In genomic region chr20:53942973-53943372, GRCh38 we compare ENCODE assay signal across 13 cellular contexts.
"Had no signal": no experiment of that assay in that cellular context is flagged by ENCODE, and none has a peak within 500 bp of the region (broad histone marks: within the 10 kb centered on the region; RNA-seq: fewer than 3 reads in every experiment).

No MANE protein-coding gene starts in this region.

- ATAC-seq: left cardiac atrium; stimulated activated effector memory CD8-positive, alpha-beta T cell treated with anti-CD3 and anti-CD28 coated beads, Interleukin-12 subunit alpha, Interleukin-12 subunit beta, amount 100 ng/mL, for 72 hours had no signal

- H3K9me3 ChIP-seq: pancreas, sigmoid colon, thoracic aorta had no signal

- H3K27me3 Mint-ChIP-seq: activated naive CD8-positive, alpha-beta T cell treated with anti-CD3 and anti-CD28 coated beads, Interleukin-2, amount 10 ng/mL, durations not matched to agents 7 days and 5 days; naive thymus-derived CD4-positive, alpha-beta T cell had no signal

- DNase-seq: activated naive CD8-positive, alpha-beta T cell treated with anti-CD3 and anti-CD28 coated beads, Interleukin-2, amount 10 ng/mL, durations not matched to agents 7 days and 5 days; left cardiac atrium; pancreas; sigmoid colon; stimulated activated CD4-positive, alpha-beta T cell treated with anti-CD3 and anti-CD28 coated beads, Interleukin-12 subunit alpha, Interleukin-12 subunit beta, amount 100 ng/mL, for 4 hours; WERI-Rb-1 had no signal

- H3K9me3 Mint-ChIP-seq: activated naive CD8-positive, alpha-beta T cell treated with anti-CD3 and anti-CD28 coated beads, Interleukin-2, amount 10 ng/mL, durations not matched to agents 7 days and 5 days; immature natural killer cell; naive thymus-derived CD4-positive, alpha-beta T cell; stimulated activated effector memory CD8-positive, alpha-beta T cell treated with anti-CD3 and anti-CD28 coated beads, Interleukin-12 subunit alpha, Interleukin-12 subunit beta, amount 100 ng/mL, for 72 hours; T-helper 1 cell treated with Interleukin-12 subunit alpha and Interleukin-12 subunit beta and Interleukin-4 antibody, amounts not matched to agents 30 μg/mL and 1 μg/mL, for 36 hours had no signal

- H3K36me3 Mint-ChIP-seq: immature natural killer cell; naive thymus-derived CD4-positive, alpha-beta T cell; stimulated activated effector memory CD8-positive, alpha-beta T cell treated with anti-CD3 and anti-CD28 coated beads, Interleukin-12 subunit alpha, Interleukin-12 subunit beta, amount 100 ng/mL, for 72 hours had no signal

- H3K36me3 ChIP-seq: pancreas, sigmoid colon, thoracic aorta, WERI-Rb-1 had no signal

- H3K27ac Mint-ChIP-seq: activated CD8-positive, alpha-beta T cell treated with anti-CD3 and anti-CD28 coated beads, Interleukin-2, amount 10 ng/mL, durations not matched to agents 7 days and 5 days; activated naive CD8-positive, alpha-beta T cell treated with anti-CD3 and anti-CD28 coated beads, Interleukin-2, amount 10 ng/mL, durations not matched to agents 7 days and 5 days; immature natural killer cell; stimulated activated effector memory CD8-positive, alpha-beta T cell treated with anti-CD3 and anti-CD28 coated beads, Interleukin-12 subunit alpha, Interleukin-12 subunit beta, amount 100 ng/mL, for 72 hours; T-helper 1 cell treated with Interleukin-12 subunit alpha and Interleukin-12 subunit beta and Interleukin-4 antibody, amounts not matched to agents 30 μg/mL and 1 μg/mL, for 36 hours had no signal

- H3K4me3 ChIP-seq: lung, pancreas, sigmoid colon, thoracic aorta had no signal

- H3K27me3 ChIP-seq: pancreas, sigmoid colon had no signal

- H3K27ac ChIP-seq: pancreas, sigmoid colon, thoracic aorta, WERI-Rb-1 had no signal

- H3K4me3 Mint-ChIP-seq: activated CD8-positive, alpha-beta T cell treated with anti-CD3 and anti-CD28 coated beads, Interleukin-2, amount 10 ng/mL, durations not matched to agents 7 days and 5 days; activated naive CD8-positive, alpha-beta T cell treated with anti-CD3 and anti-CD28 coated beads, Interleukin-2, amount 10 ng/mL, durations not matched to agents 7 days and 5 days; immature natural killer cell; stimulated activated effector memory CD8-positive, alpha-beta T cell treated with anti-CD3 and anti-CD28 coated beads, Interleukin-12 subunit alpha, Interleukin-12 subunit beta, amount 100 ng/mL, for 72 hours; T-helper 1 cell treated with Interleukin-12 subunit alpha and Interleukin-12 subunit beta and Interleukin-4 antibody, amounts not matched to agents 30 μg/mL and 1 μg/mL, for 36 hours had no signal
